In genomic region chr4:105236202-105236916, GRCh38 we compare ENCODE assay signal across 12 cellular contexts.
DNase-seq lines count a peak whose midpoint lies in the region; ATAC-seq and TF ChIP-seq lines count a peak whose summit lies in the region.
"Had no signal": no experiment of that assay in that cellular context is flagged by ENCODE, and none has a peak within 500 bp of the region (broad histone marks: within the 10 kb centered on the region; RNA-seq: fewer than 3 reads in every experiment).

No MANE protein-coding gene starts in this region.

- DNase-seq in aorta (no peak), smooth muscle cell (lab: John Stamatoyannopoulos, UW; ENCODE audit: unreplicated experiment) (no peak), midbrain (lab: John Stamatoyannopoulos, UW) (no peak), MV-4-11 (lab: John Stamatoyannopoulos, UW) (no peak)
- DNase-seq: DND-41 had no signal

- H2AFZ ChIP-seq in smooth muscle cell (ENCODE audit: low read depth): no peak overlapping the region

- ATAC-seq in GM18861 (IDR thresholded peaks at IDR 0.05; ENCODE audit: unreplicated experiment) (peak; percentile 93), GM21381 (IDR thresholded peaks at IDR 0.05; ENCODE audit: unreplicated experiment) (peak; percentile 85), HG03097 (IDR thresholded peaks at IDR 0.05; ENCODE audit: low FRiP score, unreplicated experiment) (peak; percentile 93), esophagus mucosa (peak; percentile 15), aorta (ENCODE audit: low FRiP score) (no peak)
- ATAC-seq: SK-N-SH treated with all-trans-retinoic acid at 6 μM for 48 hours had no signal

- H3F3A ChIP-seq in smooth muscle cell (ENCODE audit: low read depth): no peaks in the 10 kb centered on the region

- H3K9ac ChIP-seq in smooth muscle cell (ENCODE audit: low read depth): no peak overlapping the region

- H3K9me3 ChIP-seq in aorta (ENCODE audit: control insufficient read depth, low read length) (no peaks in the 10 kb centered on the region), smooth muscle cell (replicated peaks; ENCODE audit: low read depth) (no peaks in the 10 kb centered on the region)

- H3K4me2 ChIP-seq in smooth muscle cell: no peak overlapping the region

- TF ChIP-seq CTCF in smooth muscle cell (IDR thresholded peaks at IDR 0.05; ENCODE audit: borderline replicate concordance, insufficient read depth, poor library complexity, severe bottlenecking): no peak

- H3K79me2 ChIP-seq in smooth muscle cell (ENCODE audit: low read depth): peaks cover under 1% of the 10 kb centered on the region

- intact Hi-C loops in aorta (cut with DNase I): no loop called here

- H3K36me3 ChIP-seq in aorta (ENCODE audit: control insufficient read depth in 1 of 2, insufficient read depth in 2 of 2, low read length in 1 of 2) (peaks cover 5 to 12% of the 10 kb centered on the region in 2 donors), smooth muscle cell (ENCODE audit: low read depth) (no peaks in the 10 kb centered on the region)

- H3K4me3 ChIP-seq in aorta (ENCODE audit: low read length in 2 of 2): no peak overlapping the region
- no peak overlapping the region for H3K4me3 ChIP-seq in smooth muscle cell
- H3K4me3 ChIP-seq: coronary artery had no signal

- WGBS in aorta, 2 donors: 97 to 98% methylated on average over 4 of the region's 4 CpGs
- 96% methylated on average over 4 of the region's 4 CpGs for WGBS in smooth muscle cell (ENCODE audit: low lambda C conversion rate)

- H3K27ac ChIP-seq in aorta (ENCODE audit: low read depth in 1 of 2, low read length in 2 of 2) (no peak overlapping the region), smooth muscle cell (ENCODE audit: low read depth) (no peak overlapping the region)
- H3K27ac ChIP-seq: coronary artery, HL-60 had no signal

- H3K4me1 ChIP-seq in aorta (ENCODE audit: control insufficient read depth in 1 of 2, insufficient read depth in 2 of 2, low read length in 2 of 2) (peaks cover 0 to 6% of the 10 kb centered on the region in 2 donors), smooth muscle cell (ENCODE audit: low read depth) (no peaks in the 10 kb centered on the region)

- H4K20me1 ChIP-seq in smooth muscle cell (ENCODE audit: low read depth): peaks cover 26% of the 10 kb centered on the region

- no peaks in the 10 kb centered on the region for H3K27me3 ChIP-seq in aorta (ENCODE audit: control insufficient read depth in 1 of 2, insufficient read depth in 2 of 2, low read length in 1 of 2)
- H3K27me3 ChIP-seq in smooth muscle cell (ENCODE audit: low read depth): no peaks in the 10 kb centered on the region
